ENCODE assay signal across 8 cellular contexts in the genomic region with DNA sequence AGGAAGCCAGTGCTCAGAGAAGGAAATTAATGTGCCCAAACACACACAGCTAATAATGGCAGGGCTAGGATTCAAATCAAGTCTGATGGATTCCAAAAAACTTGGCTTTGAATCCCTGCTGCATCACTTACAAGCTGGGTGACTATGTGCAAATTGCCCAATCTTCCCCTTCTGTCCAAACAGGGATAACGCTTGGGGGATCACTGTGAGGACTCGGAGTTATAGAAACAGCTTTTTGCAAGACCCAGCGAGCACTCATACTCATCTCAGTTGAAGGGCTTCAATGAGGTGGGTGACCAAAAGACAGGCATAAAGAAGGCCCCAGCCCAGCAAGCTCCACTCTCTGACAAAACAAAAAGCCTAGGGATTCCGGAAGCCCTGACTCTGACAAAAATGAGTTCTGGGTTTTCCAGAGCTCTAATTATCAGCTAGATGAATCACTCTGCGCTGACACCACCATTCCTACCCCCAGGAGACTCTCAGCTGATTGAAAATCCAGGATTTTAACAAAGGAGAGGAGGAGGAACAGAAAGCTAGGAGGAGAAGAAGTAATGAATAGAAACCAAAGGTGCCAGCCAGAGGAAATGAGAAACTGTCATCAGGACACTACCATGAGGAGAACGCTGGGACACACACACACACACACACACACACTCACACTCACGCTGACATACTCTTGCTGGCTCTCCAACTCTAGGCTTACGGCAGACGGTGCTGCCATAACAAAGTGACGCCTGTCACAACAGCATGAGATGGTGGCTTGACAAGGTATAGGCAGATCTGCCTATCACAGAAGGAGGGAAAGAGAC. TPM values are rescaled to one million over a fixed set of nuclear protein-coding genes. Genes with fewer than 3 reads are reported as not detected.
DNase-seq lines count a peak whose midpoint lies in the region; ATAC-seq and TF ChIP-seq lines count a peak whose summit lies in the region.

No MANE protein-coding gene starts in this region.

- H3K27ac ChIP-seq in GM23338 (ENCODE audit: low read depth): peak overlapping the region; percentile 98
- peak overlapping the region; percentile 88 for H3K27ac ChIP-seq in ectodermal cell (ENCODE audit: insufficient read depth, low read depth, low read length, poor library complexity, severe bottlenecking)
- H3K27ac ChIP-seq in naive thymus-derived CD4-positive, alpha-beta T cell (ENCODE audit: low read depth, low read length): peak overlapping the region; percentile 88

- peaks cover 37% of the 10 kb centered on the region for H3K4me1 Mint-ChIP-seq in GM23338
- H3K4me1 Mint-ChIP-seq in naive thymus-derived CD4-positive, alpha-beta T cell: peaks cover 35 to 64% (median 46%) of the 10 kb centered on the region in 7 donors

- TF ChIP-seq CTCF in GM23338 (conservative IDR thresholded peaks at IDR 0.05; ENCODE audit: low read depth in 2 of 2): no peak

- CTCF ChIA-PET in naive thymus-derived CD4-positive, alpha-beta T cell (lab: Charles Lee): interaction anchor here (0.7 to 5.6 kb wide), 8 partner anchors 10 to 81 kb away, joined by 3 to 38 read pairs (median 6); a partner anchor contains a TSS

- POLR2A ChIA-PET in naive thymus-derived CD4-positive, alpha-beta T cell (lab: Charles Lee): interaction anchor here (0.6 to 3.9 kb wide), 11 partner anchors 9 to 163 kb away, joined by 3 to 37 read pairs (median 3); a partner anchor contains a TSS

- peaks cover 30% of the 10 kb centered on the region for H3K79me2 ChIP-seq in GM23338 (replicated peaks; ENCODE audit: insufficient read depth)

- intact Hi-C loops in naive thymus-derived CD4-positive, alpha-beta T cell (cut with micrococcal nuclease): loop anchor here in 1 of 2 donors (2.0 to 5.0 kb wide), 2 partner anchors 75 to 231 kb away; a partner anchor contains a TSS

- H4K20me1 ChIP-seq in GM23338 (replicated peaks; ENCODE audit: insufficient read depth): peaks cover 18% of the 10 kb centered on the region

- peaks cover 22% of the 10 kb centered on the region for H3K27me3 Mint-ChIP-seq in GM23338 (ENCODE audit: insufficient read depth, low read depth, poor library complexity)
- H3K27me3 Mint-ChIP-seq in naive thymus-derived CD4-positive, alpha-beta T cell: no peaks in the 10 kb centered on the region

- DNase-seq in GM23338 (ENCODE audit: low spot score) (no peak), RPMI7951 (ENCODE audit: low read depth) (peak; percentile 83), Kasumi-1 (lab: John Stamatoyannopoulos, UW) (no peak)
- no peak for DNase-seq in naive thymus-derived CD4-positive, alpha-beta T cell
- no peak for DNase-seq in stimulated activated CD4-positive, alpha-beta T cell treated with anti-CD3 and anti-CD28 coated beads, Interleukin-1b, Interleukin-23, amount 100 ng/mL, for 48 hours
- no peak for DNase-seq in activated CD4-positive, CD25-positive, alpha-beta regulatory T cell (lab: John Stamatoyannopoulos, UW)

- H2AFZ ChIP-seq in GM23338: no peak overlapping the region

- H3K4me3 Mint-ChIP-seq in GM23338: peak overlapping the region; percentile 95
- peak overlapping the region in 4 of 10 donors; percentile 85 to 94 (median 90) for H3K4me3 Mint-ChIP-seq in naive thymus-derived CD4-positive, alpha-beta T cell

- no peak for ATAC-seq in GM23338
- no peak for ATAC-seq in naive thymus-derived CD4-positive, alpha-beta T cell
- no peak for ATAC-seq in GM21737 (IDR thresholded peaks at IDR 0.05; ENCODE audit: unreplicated experiment)

- H3K4me3 ChIP-seq in GM23338: peak overlapping the region; percentile 58
- H3K4me3 ChIP-seq in ectodermal cell (ENCODE audit: insufficient read depth, low read depth, low read length): no peak overlapping the region
- H3K4me3 ChIP-seq in naive thymus-derived CD4-positive, alpha-beta T cell (ENCODE audit: low read length): no peak overlapping the region

- no peaks in the 10 kb centered on the region for H3K36me3 ChIP-seq in GM23338 (ENCODE audit: insufficient read depth)
- no peaks in the 10 kb centered on the region for H3K36me3 ChIP-seq in ectodermal cell (ENCODE audit: control insufficient read depth, insufficient read depth, low read length)
- H3K36me3 ChIP-seq in naive thymus-derived CD4-positive, alpha-beta T cell (ENCODE audit: control insufficient read depth in 2 of 3, insufficient read depth in 3 of 3, low read length in 3 of 3): peaks cover 0 to 40% (median 0%) of the 10 kb centered on the region in 3 experiments

- H3K9me3 ChIP-seq in ectodermal cell (ENCODE audit: control insufficient read depth, low read length): no peaks in the 10 kb centered on the region
- H3K9me3 ChIP-seq in naive thymus-derived CD4-positive, alpha-beta T cell (ENCODE audit: control insufficient read depth in 2 of 3, low read length in 3 of 3): no peaks in the 10 kb centered on the region

- no peaks in the 10 kb centered on the region for H3K9me3 Mint-ChIP-seq in GM23338
- H3K9me3 Mint-ChIP-seq in naive thymus-derived CD4-positive, alpha-beta T cell: no peaks in the 10 kb centered on the region

- H3F3A ChIP-seq in GM23338 (replicated peaks; ENCODE audit: low read depth): peaks cover 21% of the 10 kb centered on the region

- WGBS in ectodermal cell, 2 experiments: 66 to 73% methylated on average over 10 of the region's 10 CpGs

- no peaks in the 10 kb centered on the region for H3K9me2 ChIP-seq in GM23338 (ENCODE audit: insufficient read depth)

- H3K4me2 ChIP-seq in GM23338: peak overlapping the region; percentile 82

- H3K4me1 ChIP-seq in GM23338 (ENCODE audit: insufficient read depth) (peaks cover 16% of the 10 kb centered on the region), ectodermal cell (ENCODE audit: control insufficient read depth, insufficient read depth, low read length) (peaks cover 19% of the 10 kb centered on the region)
- peaks cover 26 to 29% of the 10 kb centered on the region in 2 donors for H3K4me1 ChIP-seq in naive thymus-derived CD4-positive, alpha-beta T cell (ENCODE audit: control insufficient read depth in 2 of 2, insufficient read depth in 2 of 2, low read length in 2 of 2)

- H3K27me3 ChIP-seq in GM23338 (ENCODE audit: insufficient read depth) (no peaks in the 10 kb centered on the region), ectodermal cell (ENCODE audit: control insufficient read depth, insufficient read depth, low read length, poor library complexity, severe bottlenecking) (no peaks in the 10 kb centered on the region)
- no peaks in the 10 kb centered on the region for H3K27me3 ChIP-seq in naive thymus-derived CD4-positive, alpha-beta T cell (ENCODE audit: control insufficient read depth in 2 of 2, insufficient read depth in 2 of 2, low read length in 2 of 2)

- H3K27ac Mint-ChIP-seq in GM23338: peak overlapping the region; percentile 100
- H3K27ac Mint-ChIP-seq in naive thymus-derived CD4-positive, alpha-beta T cell: peak overlapping the region; percentile 91 to 99 (median 97)

- peaks cover 23% of the 10 kb centered on the region for H3K36me3 Mint-ChIP-seq in GM23338 (ENCODE audit: low read depth)
- peaks cover 3 to 19% (median 8%) of the 10 kb centered on the region in 5 donors for H3K36me3 Mint-ChIP-seq in naive thymus-derived CD4-positive, alpha-beta T cell

TF ChIP-seq in GM23338, 12 proteins besides CTCF, POLR2A, EP300 and RAD21 (continues in another document):
- no peak for TF ChIP-seq ZNF114 (CRISPR knock-in tag; IDR thresholded peaks at IDR 0.05)
- TF ChIP-seq CREB1 (CRISPR knock-in tag; IDR thresholded peaks at IDR 0.05; ENCODE audit: low read depth): no peak

RNA-seq across cellular contexts. Expression of a gene that starts 1.6 kb away (rescaled TPM):
- 20.0 and 20.2 TPM in 2 replicates for total RNA-seq in GM23338 (2014; rRNA removed; shearing (Covaris generic))
- polyA plus RNA-seq in GM23338 (2016; fragmentation: Nextera tagmentation; extraction: Ambion mirVana): 8.1 and 8.5 TPM in 2 replicates
- 16.7 and 18.2 TPM in 2 replicates for total RNA-seq in RPMI7951 (2014; rRNA removed; shearing (Covaris generic))
- polyA plus RNA-seq in ectodermal cell (2013, experiment 1 of 4): 30.9 TPM
- 29.5 TPM for polyA plus RNA-seq in ectodermal cell (2013, experiment 2 of 4)
- 23.0 TPM for polyA plus RNA-seq in ectodermal cell (2013, experiment 3 of 4)
- 25.0 TPM for polyA plus RNA-seq in ectodermal cell (2013, experiment 4 of 4)
- total RNA-seq in naive thymus-derived CD4-positive, alpha-beta T cell: 10 to 100 TPM; 27.6 to 56.8 (median 48.2) TPM
- 10 to 100 TPM; 28.0 to 43.1 TPM for polyA plus RNA-seq in naive thymus-derived CD4-positive, alpha-beta T cell

RNA-seq across cellular contexts. Expression of a gene that starts 10.4 kb away (rescaled TPM):
- total RNA-seq in GM23338 (2014; rRNA removed; shearing (Covaris generic)): 27.5 and 28.6 TPM in 2 replicates
- 96.2 and 98.9 TPM in 2 replicates for polyA plus RNA-seq in GM23338 (2016; fragmentation: Nextera tagmentation; extraction: Ambion mirVana)
- total RNA-seq in RPMI7951 (2014; rRNA removed; shearing (Covaris generic)): 6.6 and 7.8 TPM in 2 replicates
- polyA plus RNA-seq in ectodermal cell (2013, experiment 1 of 4): 39.6 TPM
- 36.9 TPM for polyA plus RNA-seq in ectodermal cell (2013, experiment 2 of 4)
- polyA plus RNA-seq in ectodermal cell (2013, experiment 3 of 4): 33.6 TPM
- 33.9 TPM for polyA plus RNA-seq in ectodermal cell (2013, experiment 4 of 4)
- 10 to 100 TPM; 21.9 to 49.7 (median 35.7) TPM for total RNA-seq in naive thymus-derived CD4-positive, alpha-beta T cell
- 100 to 1,000 TPM; 106 to 144 TPM for polyA plus RNA-seq in naive thymus-derived CD4-positive, alpha-beta T cell
